In genomic region chr3:69149586-69149985, GRCh38 we compare ENCODE assay signal across 34 cellular contexts. TPM values are rescaled to one million over a fixed set of nuclear protein-coding genes. Genes with fewer than 3 reads are reported as not detected.
"Had no signal": no experiment of that assay in that cellular context is flagged by ENCODE, and none has a peak within 500 bp of the region (broad histone marks: within the 10 kb centered on the region; RNA-seq: fewer than 3 reads in every experiment).

No MANE protein-coding gene starts in this region.

- DNase-seq: activated B cell treated with CpG ODN at 0.5 μM for 24 hours; activated CD4-positive, alpha-beta memory T cell treated with anti-CD3 and anti-CD28 coated beads for 36 hours; activated CD4-positive, alpha-beta T cell treated with anti-CD3 and anti-CD28 coated beads for 4 hours; activated CD4-positive, alpha-beta T cell treated with anti-CD3 and anti-CD28 coated beads, Interleukin-2, amount 50 U/mL, for 1 hour; activated CD4-positive, alpha-beta T cell treated with anti-CD3 and anti-CD28 coated beads, Interleukin-2, amount 50 U/mL, for 4 hours; activated CD4-positive, CD25-positive, alpha-beta regulatory T cell treated with anti-CD3 and anti-CD28 coated beads, Interleukin-2, amount 50 U/mL, for 72 hours; activated CD8-positive, alpha-beta memory T cell treated with anti-CD3 and anti-CD28 coated beads, Interleukin-2, amount 50 U/mL, for 4 hours; activated CD8-positive, alpha-beta T cell treated with anti-CD3 and anti-CD28 coated beads for 36 hours; activated effector memory CD4-positive, alpha-beta T cell treated with anti-CD3 and anti-CD28 coated beads, Interleukin-2, amount 50 U/mL, for 16 hours; activated gamma-delta T cell treated with Interleukin-2 at 50 U/mL for 16 hours; activated naive CD4-positive, alpha-beta T cell; activated naive CD4-positive, alpha-beta T cell treated with anti-CD3 and anti-CD28 coated beads for 36 hours; activated naive CD4-positive, alpha-beta T cell treated with anti-CD3 and anti-CD28 coated beads, Interleukin-2, amount 50 U/mL, for 16 hours; activated naive CD8-positive, alpha-beta T cell treated with anti-CD3 and anti-CD28 coated beads for 36 hours; activated T-cell treated with anti-CD3 and anti-CD28 coated beads for 4 hours; activated T-cell treated with anti-CD3 and anti-CD28 coated beads, Interleukin-2, amount 50 U/mL, for 1 hour; activated T-cell treated with anti-CD3 and anti-CD28 coated beads, Interleukin-2, amount 50 U/mL, for 4 hours; activated T-cell treated with anti-CD3 and anti-CD28 coated beads, Interleukin-2, amount 50 U/mL, for 72 hours; adrenal gland; amniotic stem cell; aorta; body of pancreas; brain microvascular endothelial cell; central memory CD4-positive, alpha-beta T cell; T-helper 1 cell; T-helper 2 cell; T-helper 9 cell had no signal

- H3K27ac ChIP-seq: adrenal gland, body of pancreas, brain microvascular endothelial cell, breast epithelium, VCaP had no signal

- ATAC-seq: activated CD8-positive, alpha-beta T cell treated with anti-CD3 and anti-CD28 coated beads for 36 hours; activated naive CD4-positive, alpha-beta T cell treated with anti-CD3 and anti-CD28 coated beads, Interleukin-2, amount 50 U/mL, for 72 hours; activated T-cell treated with anti-CD3 and anti-CD28 coated beads, Interleukin-2, amount 50 U/mL, for 4 hours; activated T-cell treated with anti-CD3 and anti-CD28 coated beads, Interleukin-2, amount 50 U/mL, for 72 hours; activated T-helper 17 cell treated with anti-CD3 and anti-CD28 coated beads, Interleukin-2, amount 50 U/mL, for 72 hours; body of pancreas had no signal

- H3K4me1 ChIP-seq: adrenal gland, body of pancreas, breast epithelium had no signal

- H3K36me3 ChIP-seq: adrenal gland, brain microvascular endothelial cell, breast epithelium had no signal

- H3K27me3 ChIP-seq: adrenal gland, body of pancreas, brain microvascular endothelial cell, breast epithelium had no signal

- H3K4me3 ChIP-seq: adrenal gland, body of pancreas, breast epithelium had no signal

- H3K9me3 ChIP-seq: adrenal gland, body of pancreas, breast epithelium had no signal

RNA-seq across cellular contexts. Expression of gene LMOD3, which starts 27.2 kb away (rescaled TPM):
- total RNA-seq: activated B cell treated with CpG ODN at 0.5 μM for 24 hours; activated CD4-positive, alpha-beta memory T cell treated with anti-CD3 and anti-CD28 coated beads for 36 hours; activated CD4-positive, alpha-beta T cell treated with anti-CD3 and anti-CD28 coated beads, Interleukin-2, amount 10 ng/mL, durations not matched to agents 24 days and 14 days; activated CD8-positive, alpha-beta memory T cell treated with anti-CD3 and anti-CD28 coated beads for 36 hours; activated CD8-positive, alpha-beta T cell treated with anti-CD3 and anti-CD28 coated beads for 36 hours; activated naive CD4-positive, alpha-beta T cell treated with anti-CD3 and anti-CD28 coated beads for 36 hours; activated naive CD4-positive, alpha-beta T cell treated with anti-CD3 and anti-CD28 coated beads, Interleukin-2, amount 50 U/mL, for 72 hours; activated naive CD8-positive, alpha-beta T cell treated with anti-CD3 and anti-CD28 coated beads for 36 hours; activated T-cell treated with anti-CD3 and anti-CD28 coated beads, Interleukin-2, amount 50 U/mL, for 4 hours; activated T-cell treated with anti-CD3 and anti-CD28 coated beads, Interleukin-2, amount 50 U/mL, for 72 hours; activated T-helper 1 cell treated with anti-CD3 and anti-CD28 coated beads, Interleukin-12 subunit alpha, Interleukin-12 subunit beta, Interleukin-2, Interleukin-4 antibody, amounts not matched to agents 30 ng/mL and 10 ng/mL and 1 ng/mL, durations not matched to agents 14 hours and 24 hours and 36 hours; activated T-helper 17 cell treated with anti-CD3 and anti-CD28 coated beads, Interleukin-2, amount 50 U/mL, for 72 hours; breast epithelium had no signal
- polyA plus RNA-seq: aorta had no signal
